26 cellular contexts compared by ENCODE assay signal in the genomic region with DNA sequence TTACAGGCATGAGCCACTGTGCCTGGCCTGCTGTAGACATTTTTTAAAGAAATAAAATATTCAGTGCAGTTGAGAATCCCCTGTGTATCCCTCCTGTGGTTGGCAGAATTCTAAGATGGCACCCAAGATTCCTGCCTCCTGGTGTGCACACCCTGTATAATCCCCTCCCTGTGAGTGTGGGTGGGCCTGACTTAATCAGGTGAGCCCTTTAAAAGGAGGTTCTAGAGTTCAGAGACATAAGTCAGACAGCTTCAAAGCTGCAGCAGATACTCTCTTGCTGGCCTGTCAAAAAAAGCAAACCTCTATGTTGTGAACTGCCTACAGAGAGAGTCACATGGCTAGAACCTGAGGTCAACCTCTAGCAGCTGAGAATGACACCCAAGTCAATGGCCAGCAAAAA.
"Had no signal": no experiment of that assay in that cellular context is flagged by ENCODE, and none has a peak within 500 bp of the region (broad histone marks: within the 10 kb centered on the region; RNA-seq: fewer than 3 reads in every experiment).

No MANE protein-coding gene starts in this region.

- H3K4me3 Mint-ChIP-seq: activated B cell treated with CpG ODN at 0.5 μM for 24 hours; activated CD4-positive, alpha-beta T cell treated with anti-CD3 and anti-CD28 coated beads for 36 hours; activated naive CD4-positive, alpha-beta T cell treated with anti-CD3 and anti-CD28 coated beads, Interleukin-2, amount 50 U/mL, for 24 hours; activated T-cell treated with anti-CD3 and anti-CD28 coated beads, Interleukin-2, amount 50 U/mL, for 4 hours; dendritic cell treated with granulocyte-macrophage colony-stimulating factor and Interleukin-4, amounts not matched to agents 40 ng/mL and 50 ng/mL, for 4 days; nephron; stimulated activated naive CD8-positive, alpha-beta T cell treated with anti-CD3 and anti-CD28 coated beads, Interleukin-15, Interleukin-2, amounts not matched to agents 100 ng/mL and 50 ng/mL, for 24 hours; T-helper 1 cell treated with Interleukin-12 subunit alpha and Interleukin-12 subunit beta and Interleukin-4 antibody, amounts not matched to agents 30 μg/mL and 1 μg/mL, for 36 hours had no signal

- H3K9me3 ChIP-seq: body of pancreas, esophagus squamous epithelium, heart left ventricle, neutrophil, tibial artery had no signal

- H3K79me2 ChIP-seq: parathyroid adenoma had no signal

- H3K36me3 ChIP-seq: cardiac muscle cell, esophagus squamous epithelium, heart left ventricle, neutrophil, tibial artery had no signal

- ATAC-seq: activated CD4-positive, alpha-beta T cell treated with anti-CD3 and anti-CD28 coated beads for 36 hours; activated T-cell treated with anti-CD3 and anti-CD28 coated beads, Interleukin-2, amount 50 U/mL, for 4 hours; body of pancreas; heart left ventricle; left cardiac atrium; right cardiac atrium had no signal

- H3K27ac ChIP-seq: body of pancreas, cardiac muscle cell, esophagus squamous epithelium, heart left ventricle, neutrophil, parathyroid adenoma, tibial artery had no signal

- H3K9ac ChIP-seq: parathyroid adenoma had no signal

- H3K36me3 Mint-ChIP-seq: activated naive CD4-positive, alpha-beta T cell treated with anti-CD3 and anti-CD28 coated beads, Interleukin-2, amount 50 U/mL, for 24 hours had no signal

- H3K9me3 Mint-ChIP-seq: activated B cell treated with CpG ODN at 0.5 μM for 24 hours; activated naive CD4-positive, alpha-beta T cell treated with anti-CD3 and anti-CD28 coated beads, Interleukin-2, amount 50 U/mL, for 24 hours; activated T-cell treated with anti-CD3 and anti-CD28 coated beads, Interleukin-2, amount 50 U/mL, for 4 hours; dendritic cell treated with granulocyte-macrophage colony-stimulating factor and Interleukin-4, amounts not matched to agents 40 ng/mL and 50 ng/mL, for 4 days; nephron; stimulated activated naive CD8-positive, alpha-beta T cell treated with anti-CD3 and anti-CD28 coated beads, Interleukin-15, Interleukin-2, amounts not matched to agents 100 ng/mL and 50 ng/mL, for 24 hours; T-helper 1 cell treated with Interleukin-12 subunit alpha and Interleukin-12 subunit beta and Interleukin-4 antibody, amounts not matched to agents 30 μg/mL and 1 μg/mL, for 36 hours had no signal

- H2AFZ ChIP-seq: parathyroid adenoma had no signal

- H3K27ac Mint-ChIP-seq: activated B cell treated with CpG ODN at 0.5 μM for 24 hours; activated CD4-positive, alpha-beta T cell treated with anti-CD3 and anti-CD28 coated beads for 36 hours; activated naive CD4-positive, alpha-beta T cell treated with anti-CD3 and anti-CD28 coated beads, Interleukin-2, amount 50 U/mL, for 24 hours; dendritic cell treated with granulocyte-macrophage colony-stimulating factor and Interleukin-4, amounts not matched to agents 40 ng/mL and 50 ng/mL, for 4 days; nephron; stimulated activated naive CD8-positive, alpha-beta T cell treated with anti-CD3 and anti-CD28 coated beads, Interleukin-15, Interleukin-2, amounts not matched to agents 100 ng/mL and 50 ng/mL, for 24 hours; T-helper 1 cell treated with Interleukin-12 subunit alpha and Interleukin-12 subunit beta and Interleukin-4 antibody, amounts not matched to agents 30 μg/mL and 1 μg/mL, for 36 hours had no signal

- H3K4me3 ChIP-seq: body of pancreas, cardiac muscle cell, esophagus squamous epithelium, heart left ventricle, lung, tibial artery had no signal

- DNase-seq: activated B cell treated with CpG ODN at 0.5 μM for 24 hours; activated CD4-positive, alpha-beta T cell treated with anti-CD3 and anti-CD28 coated beads for 36 hours; activated CD4-positive, alpha-beta T cell treated with anti-CD3 and anti-CD28 coated beads, Interleukin-2, amount 50 U/mL, for 4 hours; activated T-cell treated with anti-CD3 and anti-CD28 coated beads, Interleukin-2, amount 50 U/mL, for 4 hours; anterior cingulate cortex; body of pancreas; effector CD8-positive, alpha-beta T cell; esophagus squamous epithelium; heart left ventricle; left cardiac atrium; midbrain; right cardiac atrium; stimulated activated CD4-positive, alpha-beta T cell treated with anti-CD3 and anti-CD28 coated beads, Interleukin-12 subunit alpha, Interleukin-12 subunit beta, amount 100 ng/mL, for 4 hours; stimulated activated CD4-positive, alpha-beta T cell treated with anti-CD3 and anti-CD28 coated beads, Interleukin-4, amount 100 ng/mL, for 4 hours; substantia nigra; T1000; tibial artery had no signal

- H3K4me1 ChIP-seq: parathyroid adenoma had no signal

- H3K4me1 Mint-ChIP-seq: activated naive CD4-positive, alpha-beta T cell treated with anti-CD3 and anti-CD28 coated beads, Interleukin-2, amount 50 U/mL, for 24 hours had no signal

- H3K27me3 ChIP-seq: body of pancreas, tibial artery had no signal
